ENCODE assay signal across 2 cellular contexts in the genomic region with DNA sequence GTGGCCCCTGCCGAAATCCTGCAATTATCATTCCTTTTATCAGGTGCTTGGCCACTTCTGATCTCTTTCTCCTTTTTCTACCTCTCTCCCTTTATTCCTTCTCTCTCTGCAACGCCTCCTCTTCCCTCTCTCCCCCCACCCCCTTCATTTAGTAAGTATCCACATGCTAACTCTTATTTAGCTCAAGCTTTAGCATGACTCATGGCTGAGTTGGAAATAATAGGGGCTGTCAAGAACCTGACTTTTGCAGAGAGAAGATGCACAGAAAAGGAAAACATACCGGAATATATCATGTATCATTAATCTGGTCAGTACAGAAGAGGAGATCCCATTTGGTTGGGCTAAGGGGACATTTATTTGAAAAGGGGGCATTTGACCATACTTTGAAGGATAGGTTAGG.
TF ChIP-seq lines count a peak whose summit lies in the region.

No MANE protein-coding gene starts in this region.

TF ChIP-seq in A549, 52 proteins besides CTCF, POLR2A, EP300 and RAD21:
- TF ChIP-seq HEYL (CRISPR knock-in tag; IDR thresholded peaks at IDR 0.05) = no peak
- no peak for TF ChIP-seq RARB (CRISPR knock-in tag; IDR thresholded peaks at IDR 0.05)
- TF ChIP-seq POLR2AphosphoS2 (conservative IDR thresholded peaks at IDR 0.05; ENCODE audit: low read length) = no peak
- TF ChIP-seq, protein P1, sequence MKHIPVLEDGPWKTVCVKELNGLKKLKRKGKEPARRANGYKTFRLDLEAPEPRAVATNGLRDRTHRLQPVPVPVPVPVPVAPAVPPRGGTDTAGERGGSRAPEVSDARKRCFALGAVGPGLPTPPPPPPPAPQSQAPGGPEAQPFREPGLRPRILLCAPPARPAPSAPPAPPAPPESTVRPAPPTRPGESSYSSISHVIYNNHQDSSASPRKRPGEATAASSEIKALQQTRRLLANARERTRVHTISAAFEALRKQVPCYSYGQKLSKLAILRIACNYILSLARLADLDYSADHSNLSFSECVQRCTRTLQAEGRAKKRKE (CRISPR knock-in tag; IDR thresholded peaks at IDR 0.05; ENCODE audit: low read depth) = no peak
- no peak for TF ChIP-seq FOSL2 (IDR thresholded peaks at IDR 0.05)
- TF ChIP-seq FOSL2 (CRISPR knock-in tag; IDR thresholded peaks at IDR 0.05) = 0 out of 2 replicates have a peak, but pooled peaks have one; percentile 3
- no peak for TF ChIP-seq JUNB (IDR thresholded peaks at IDR 0.05)
- no peak for TF ChIP-seq GATA3 (IDR thresholded peaks at IDR 0.05; ENCODE audit: borderline replicate concordance)
- TF ChIP-seq RCOR1 (IDR thresholded peaks at IDR 0.05; ENCODE audit: low read depth, low read length) = no peak
- no peak for TF ChIP-seq HOXA7 (CRISPR knock-in tag; IDR thresholded peaks at IDR 0.05)

TF ChIP-seq in IMR-90, 13 proteins besides CTCF, POLR2A, EP300 and RAD21:
- TF ChIP-seq MXI1 (IDR thresholded peaks at IDR 0.05; ENCODE audit: borderline replicate concordance, low read depth, low read length) (no peak), RFX5 (IDR thresholded peaks at IDR 0.05; ENCODE audit: low read depth, low read length) (no peak), NFE2L2 (IDR thresholded peaks at IDR 0.05; ENCODE audit: low read depth, low read length) (no peak), SMC3 (IDR thresholded peaks at IDR 0.05; ENCODE audit: low read depth, low read length) (no peak), RCOR1 (IDR thresholded peaks at IDR 0.05; ENCODE audit: insufficient replicate concordance, low read length) (no peak), FOS (IDR thresholded peaks at IDR 0.05; ENCODE audit: low read depth, low read length) (no peak), CEBPB (IDR thresholded peaks at IDR 0.05; ENCODE audit: low read depth, low read length) (no peak), MAZ (IDR thresholded peaks at IDR 0.05; ENCODE audit: borderline replicate concordance, low read depth, low read length) (no peak), MAFK (IDR thresholded peaks at IDR 0.05; ENCODE audit: low read depth, low read length) (no peak)
- TF ChIP-seq, protein P2, sequence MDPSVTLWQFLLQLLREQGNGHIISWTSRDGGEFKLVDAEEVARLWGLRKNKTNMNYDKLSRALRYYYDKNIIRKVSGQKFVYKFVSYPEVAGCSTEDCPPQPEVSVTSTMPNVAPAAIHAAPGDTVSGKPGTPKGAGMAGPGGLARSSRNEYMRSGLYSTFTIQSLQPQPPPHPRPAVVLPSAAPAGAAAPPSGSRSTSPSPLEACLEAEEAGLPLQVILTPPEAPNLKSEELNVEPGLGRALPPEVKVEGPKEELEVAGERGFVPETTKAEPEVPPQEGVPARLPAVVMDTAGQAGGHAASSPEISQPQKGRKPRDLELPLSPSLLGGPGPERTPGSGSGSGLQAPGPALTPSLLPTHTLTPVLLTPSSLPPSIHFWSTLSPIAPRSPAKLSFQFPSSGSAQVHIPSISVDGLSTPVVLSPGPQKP (IDR thresholded peaks at IDR 0.05; ENCODE audit: borderline replicate concordance, low read depth, low read length) = no peak
- TF ChIP-seq, protein P3, sequence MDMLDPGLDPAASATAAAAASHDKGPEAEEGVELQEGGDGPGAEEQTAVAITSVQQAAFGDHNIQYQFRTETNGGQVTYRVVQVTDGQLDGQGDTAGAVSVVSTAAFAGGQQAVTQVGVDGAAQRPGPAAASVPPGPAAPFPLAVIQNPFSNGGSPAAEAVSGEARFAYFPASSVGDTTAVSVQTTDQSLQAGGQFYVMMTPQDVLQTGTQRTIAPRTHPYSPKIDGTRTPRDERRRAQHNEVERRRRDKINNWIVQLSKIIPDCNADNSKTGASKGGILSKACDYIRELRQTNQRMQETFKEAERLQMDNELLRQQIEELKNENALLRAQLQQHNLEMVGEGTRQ (IDR thresholded peaks at IDR 0.05; ENCODE audit: low read depth, low read length) = no peak
